In the genomic region with DNA sequence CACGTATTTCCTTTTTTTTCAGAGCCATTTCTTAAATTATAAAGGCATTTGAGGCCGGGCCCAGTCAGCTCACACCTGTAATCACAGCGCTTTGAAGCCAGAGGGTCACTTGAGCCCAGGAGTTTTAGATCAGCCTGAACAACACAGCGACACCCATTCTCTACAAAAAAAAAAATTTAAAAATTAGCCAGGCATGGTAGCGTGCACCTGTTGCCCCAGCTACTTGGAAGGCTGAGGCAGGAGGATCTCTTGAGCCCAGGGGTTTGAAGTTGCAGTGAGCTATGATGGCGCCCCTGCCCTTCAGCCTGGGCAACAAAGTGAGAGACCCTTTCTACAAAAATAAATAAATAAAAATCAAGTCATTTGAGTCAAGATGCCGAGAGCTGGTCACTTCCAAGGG, we compare ENCODE assay signal across 23 cellular contexts. TPM values are rescaled to one million over a fixed set of nuclear protein-coding genes. Genes with fewer than 3 reads are reported as not detected.
DNase-seq lines count a peak whose midpoint lies in the region; ATAC-seq and TF ChIP-seq lines count a peak whose summit lies in the region.
"Had no signal": no experiment of that assay in that cellular context is flagged by ENCODE, and none has a peak within 500 bp of the region (broad histone marks: within the 10 kb centered on the region; RNA-seq: fewer than 3 reads in every experiment).

No MANE protein-coding gene starts in this region.

- H3K9me3 Mint-ChIP-seq in chondrocyte (ENCODE audit: low read depth) (no peaks in the 10 kb centered on the region), mesothelial cell of epicardium (no peaks in the 10 kb centered on the region)
- H3K9me3 Mint-ChIP-seq: CD8-positive, alpha-beta memory T cell had no signal

- H3K36me3 Mint-ChIP-seq in chondrocyte (ENCODE audit: low read depth) (no peaks in the 10 kb centered on the region), mesothelial cell of epicardium (no peaks in the 10 kb centered on the region)

- TF ChIP-seq CTCF in chondrocyte (IDR thresholded peaks at IDR 0.05) (no peak), mesothelial cell of epicardium (IDR thresholded peaks at IDR 0.05; ENCODE audit: unreplicated experiment) (no peak), spleen (IDR thresholded peaks at IDR 0.05 in 8 of 11, conservative IDR thresholded peaks at IDR 0.05 in 3 of 11) (no peak)

- H3K36me3 ChIP-seq in spleen: no peaks in the 10 kb centered on the region
- H3K36me3 ChIP-seq: HAP-1 had no signal

- peak overlapping the region; percentile 89 for H3K27ac Mint-ChIP-seq in chondrocyte (ENCODE audit: unreplicated experiment)
- peak overlapping the region; percentile 21 for H3K27ac Mint-ChIP-seq in mesothelial cell of epicardium

- H3K4me1 Mint-ChIP-seq in chondrocyte (ENCODE audit: low read depth) (peaks cover 58% of the 10 kb centered on the region), mesothelial cell of epicardium (peaks cover 22% of the 10 kb centered on the region)

- H3K4me3 Mint-ChIP-seq in chondrocyte (ENCODE audit: unreplicated experiment) (no peak overlapping the region), mesothelial cell of epicardium (no peak overlapping the region)
- H3K4me3 Mint-ChIP-seq: CD8-positive, alpha-beta memory T cell had no signal

- intact Hi-C loops in spleen (cut with DNase I; ENCODE audit: low total_unique reads): no loop called here

- TF ChIP-seq POLR2A in spleen (IDR thresholded peaks at IDR 0.05): no peak

- peaks cover 3 to 29% (median 15%) of the 10 kb centered on the region in 6 donors for H3K4me1 ChIP-seq in spleen

- H3K27ac ChIP-seq in spleen: no peak overlapping the region
- H3K27ac ChIP-seq: 22Rv1, C4-2B, HL-60 had no signal

- peaks cover 0 to 69% (median 31%) of the 10 kb centered on the region in 7 donors for H3K27me3 ChIP-seq in spleen (replicated peaks in 1 of 7)

- ATAC-seq in HG02798 (IDR thresholded peaks at IDR 0.05; ENCODE audit: poor library complexity, unreplicated experiment): no peak
- ATAC-seq: PC-3 had no signal

- no peak overlapping the region for H3K4me3 ChIP-seq in spleen
- H3K4me3 ChIP-seq: HAP-1 had no signal

- peak; percentile 10 for DNase-seq in NCI-H2107 treated with DMSO at 0.1 percent for 48 hours (lab: John Stamatoyannopoulos, UW; ENCODE audit: unreplicated experiment)
- no peak for DNase-seq in NCI-H2107 (lab: John Stamatoyannopoulos, UW)
- DNase-seq in chondrocyte (ENCODE audit: low spot score): no peak
- no peak for DNase-seq in mesothelial cell of epicardium (ENCODE audit: low spot score in 2 of 2, unreplicated experiment in 2 of 2)
- peak; percentile 13 for DNase-seq in spleen
- DNase-seq in D341Med (ENCODE audit: low spot score): no peak
- DNase-seq in NK-92 (lab: John Stamatoyannopoulos, UW; ENCODE audit: unreplicated experiment): no peak
- DNase-seq: AML-193; Calu3; CD8-positive, alpha-beta memory T cell; KBM-7; NCI-H1436 treated with DMSO at 0.1 percent for 48 hours; NCI-H1930; NCI-H446; PC-3; RPMI8226 had no signal

- H3K27me3 Mint-ChIP-seq in chondrocyte (ENCODE audit: low read depth): no peaks in the 10 kb centered on the region
- H3K27me3 Mint-ChIP-seq in mesothelial cell of epicardium (ENCODE audit: low read depth): peaks cover 14% of the 10 kb centered on the region

- no peaks in the 10 kb centered on the region for H3K9me3 ChIP-seq in spleen
- H3K9me3 ChIP-seq: HAP-1 had no signal

- WGBS in spleen, 5 donors: 84 to 96% (median 86%) methylated on average over 7 of the region's 7 CpGs

RNA-seq across cellular contexts. Expression of gene TMEM130, which starts 3.0 kb away (rescaled TPM):
- 19.3 to 19.7 TPM (median 19.3 TPM) in 3 replicates for total RNA-seq in chondrocyte
- 11.5 to 15.1 TPM (median 12.5 TPM) in 3 replicates for total RNA-seq in mesothelial cell of epicardium
- total RNA-seq in spleen: under 1 TPM in 4 of 7 donors, not detected in 3; 0.37 to 0.55 (median 0.38) TPM
- polyA plus RNA-seq in spleen: under 1 TPM; 0.11 to 0.29 (median 0.17) TPM
- total RNA-seq: Calu3; CD8-positive, alpha-beta memory T cell; HepG2; HT-29; PC-3 had no signal
- polyA plus RNA-seq: CD8-positive, alpha-beta memory T cell; HepG2 had no signal

RNA-seq across cellular contexts. Expression of gene TRRAP, which starts 11.6 kb away (rescaled TPM):
- total RNA-seq in chondrocyte: 30.4 to 46.3 TPM (median 32.0 TPM) in 3 replicates
- 71.0 to 82.9 TPM (median 71.6 TPM) in 3 replicates for total RNA-seq in mesothelial cell of epicardium
- total RNA-seq in spleen: 10 to 100 TPM; 50.1 to 73.4 (median 60.9) TPM
- 10 to 100 TPM in 1 of 3 donors, 1 to 10 TPM in 2; 8.4 to 14.3 (median 9.2) TPM for polyA plus RNA-seq in spleen

Comparison
In these comparisons a context has a peak if more than half of its experiments do, and no peak if none do; other contexts are left out.
1. DNase-seq: peak in NCI-H2107 treated with DMSO at 0.1 percent for 48 hours (single experiment) and spleen (single experiment); none in NCI-H2107 (single experiment), chondrocyte (single experiment), mesothelial cell of epicardium (0 of 2), D341Med (single experiment) and NK-92 (single experiment).